ENCODE assay signal across 1 cellular context in the genomic region with DNA sequence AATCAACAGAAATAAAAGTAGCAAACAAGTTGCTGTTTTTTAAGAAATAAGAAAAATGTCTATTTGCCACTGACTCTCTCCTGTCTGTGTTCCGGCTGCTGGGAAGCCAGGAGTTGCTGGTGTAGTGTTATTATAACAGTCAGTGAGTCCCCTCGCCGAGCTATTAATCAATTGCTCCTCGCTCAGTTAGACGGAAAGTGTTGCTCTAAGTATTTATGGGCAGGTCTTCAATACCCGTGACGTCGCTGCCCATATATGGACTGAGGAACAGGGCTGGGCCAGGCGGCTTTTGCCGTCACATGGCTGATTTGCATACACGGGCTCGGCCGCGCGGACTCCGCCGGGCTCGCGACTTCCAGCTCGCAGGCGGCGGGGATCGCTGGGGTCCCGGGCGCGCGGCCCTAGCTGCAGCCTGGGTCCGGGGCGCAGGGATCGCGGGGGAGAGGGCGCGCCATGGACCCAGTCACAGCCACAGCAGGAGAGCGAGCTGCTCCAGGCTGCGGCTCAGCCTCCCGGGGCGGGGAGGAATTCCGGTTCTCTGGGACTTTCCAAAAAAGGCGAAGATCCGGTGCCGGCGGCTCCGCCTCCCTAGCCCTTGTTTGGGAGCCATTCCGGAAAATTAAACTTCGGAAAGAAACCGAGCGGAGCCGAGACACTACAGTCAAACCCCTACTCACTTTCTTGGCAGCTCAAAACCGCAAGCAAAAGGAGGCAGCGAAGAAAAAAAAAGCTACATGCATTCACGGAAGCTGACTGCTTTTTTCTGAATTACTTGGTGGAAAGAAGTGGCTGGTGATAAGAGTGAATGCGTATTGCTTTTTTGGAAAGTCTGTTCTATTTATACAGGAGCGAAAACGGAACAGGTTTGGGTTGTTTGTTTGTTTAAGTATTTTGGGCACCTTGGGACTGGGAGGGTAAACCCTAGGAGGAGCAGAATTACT.
TF ChIP-seq lines count a peak whose summit lies in the region.

A gene (minus strand): TSS at position 188 of the 941 bp plus-strand sequence. CDS start 337 bp downstream, outside the sequence.

TF ChIP-seq in K562, 482 proteins besides CTCF, POLR2A, EP300 and RAD21 (continued from another document and continues in another):
- TF ChIP-seq ZNF79 (CRISPR knock-in tag; IDR thresholded peaks at IDR 0.05; ENCODE audit: low read depth) = no peak
- no peak for TF ChIP-seq ELF4 (CRISPR knock-in tag; IDR thresholded peaks at IDR 0.05)
- TF ChIP-seq CHCHD3 (CRISPR knock-in tag; IDR thresholded peaks at IDR 0.05) = no peak
- TF ChIP-seq, protein P1, sequence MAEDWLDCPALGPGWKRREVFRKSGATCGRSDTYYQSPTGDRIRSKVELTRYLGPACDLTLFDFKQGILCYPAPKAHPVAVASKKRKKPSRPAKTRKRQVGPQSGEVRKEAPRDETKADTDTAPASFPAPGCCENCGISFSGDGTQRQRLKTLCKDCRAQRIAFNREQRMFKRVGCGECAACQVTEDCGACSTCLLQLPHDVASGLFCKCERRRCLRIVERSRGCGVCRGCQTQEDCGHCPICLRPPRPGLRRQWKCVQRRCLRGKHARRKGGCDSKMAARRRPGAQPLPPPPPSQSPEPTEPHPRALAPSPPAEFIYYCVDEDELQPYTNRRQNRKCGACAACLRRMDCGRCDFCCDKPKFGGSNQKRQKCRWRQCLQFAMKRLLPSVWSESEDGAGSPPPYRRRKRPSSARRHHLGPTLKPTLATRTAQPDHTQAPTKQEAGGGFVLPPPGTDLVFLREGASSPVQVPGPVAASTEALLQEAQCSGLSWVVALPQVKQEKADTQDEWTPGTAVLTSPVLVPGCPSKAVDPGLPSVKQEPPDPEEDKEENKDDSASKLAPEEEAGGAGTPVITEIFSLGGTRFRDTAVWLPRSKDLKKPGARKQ (CRISPR knock-in tag; IDR thresholded peaks at IDR 0.05) = no peak
- TF ChIP-seq ELF1 (tag; IDR thresholded peaks at IDR 0.05) = peak; percentile 55; the same call in 1 of the 2 replicates
- TF ChIP-seq ZNF551 (CRISPR knock-in tag; IDR thresholded peaks at IDR 0.05) = no peak
- TF ChIP-seq ZNF263 (CRISPR knock-in tag; IDR thresholded peaks at IDR 0.05; ENCODE audit: borderline replicate concordance) = no peak
- no peak for TF ChIP-seq STAT5A (IDR thresholded peaks at IDR 0.05; ENCODE audit: borderline replicate concordance, low read length)
- TF ChIP-seq EWSR1 (IDR thresholded peaks at IDR 0.05; ENCODE audit: borderline replicate concordance, low read depth, partially characterized antibody) = no peak
- TF ChIP-seq, protein P2, sequence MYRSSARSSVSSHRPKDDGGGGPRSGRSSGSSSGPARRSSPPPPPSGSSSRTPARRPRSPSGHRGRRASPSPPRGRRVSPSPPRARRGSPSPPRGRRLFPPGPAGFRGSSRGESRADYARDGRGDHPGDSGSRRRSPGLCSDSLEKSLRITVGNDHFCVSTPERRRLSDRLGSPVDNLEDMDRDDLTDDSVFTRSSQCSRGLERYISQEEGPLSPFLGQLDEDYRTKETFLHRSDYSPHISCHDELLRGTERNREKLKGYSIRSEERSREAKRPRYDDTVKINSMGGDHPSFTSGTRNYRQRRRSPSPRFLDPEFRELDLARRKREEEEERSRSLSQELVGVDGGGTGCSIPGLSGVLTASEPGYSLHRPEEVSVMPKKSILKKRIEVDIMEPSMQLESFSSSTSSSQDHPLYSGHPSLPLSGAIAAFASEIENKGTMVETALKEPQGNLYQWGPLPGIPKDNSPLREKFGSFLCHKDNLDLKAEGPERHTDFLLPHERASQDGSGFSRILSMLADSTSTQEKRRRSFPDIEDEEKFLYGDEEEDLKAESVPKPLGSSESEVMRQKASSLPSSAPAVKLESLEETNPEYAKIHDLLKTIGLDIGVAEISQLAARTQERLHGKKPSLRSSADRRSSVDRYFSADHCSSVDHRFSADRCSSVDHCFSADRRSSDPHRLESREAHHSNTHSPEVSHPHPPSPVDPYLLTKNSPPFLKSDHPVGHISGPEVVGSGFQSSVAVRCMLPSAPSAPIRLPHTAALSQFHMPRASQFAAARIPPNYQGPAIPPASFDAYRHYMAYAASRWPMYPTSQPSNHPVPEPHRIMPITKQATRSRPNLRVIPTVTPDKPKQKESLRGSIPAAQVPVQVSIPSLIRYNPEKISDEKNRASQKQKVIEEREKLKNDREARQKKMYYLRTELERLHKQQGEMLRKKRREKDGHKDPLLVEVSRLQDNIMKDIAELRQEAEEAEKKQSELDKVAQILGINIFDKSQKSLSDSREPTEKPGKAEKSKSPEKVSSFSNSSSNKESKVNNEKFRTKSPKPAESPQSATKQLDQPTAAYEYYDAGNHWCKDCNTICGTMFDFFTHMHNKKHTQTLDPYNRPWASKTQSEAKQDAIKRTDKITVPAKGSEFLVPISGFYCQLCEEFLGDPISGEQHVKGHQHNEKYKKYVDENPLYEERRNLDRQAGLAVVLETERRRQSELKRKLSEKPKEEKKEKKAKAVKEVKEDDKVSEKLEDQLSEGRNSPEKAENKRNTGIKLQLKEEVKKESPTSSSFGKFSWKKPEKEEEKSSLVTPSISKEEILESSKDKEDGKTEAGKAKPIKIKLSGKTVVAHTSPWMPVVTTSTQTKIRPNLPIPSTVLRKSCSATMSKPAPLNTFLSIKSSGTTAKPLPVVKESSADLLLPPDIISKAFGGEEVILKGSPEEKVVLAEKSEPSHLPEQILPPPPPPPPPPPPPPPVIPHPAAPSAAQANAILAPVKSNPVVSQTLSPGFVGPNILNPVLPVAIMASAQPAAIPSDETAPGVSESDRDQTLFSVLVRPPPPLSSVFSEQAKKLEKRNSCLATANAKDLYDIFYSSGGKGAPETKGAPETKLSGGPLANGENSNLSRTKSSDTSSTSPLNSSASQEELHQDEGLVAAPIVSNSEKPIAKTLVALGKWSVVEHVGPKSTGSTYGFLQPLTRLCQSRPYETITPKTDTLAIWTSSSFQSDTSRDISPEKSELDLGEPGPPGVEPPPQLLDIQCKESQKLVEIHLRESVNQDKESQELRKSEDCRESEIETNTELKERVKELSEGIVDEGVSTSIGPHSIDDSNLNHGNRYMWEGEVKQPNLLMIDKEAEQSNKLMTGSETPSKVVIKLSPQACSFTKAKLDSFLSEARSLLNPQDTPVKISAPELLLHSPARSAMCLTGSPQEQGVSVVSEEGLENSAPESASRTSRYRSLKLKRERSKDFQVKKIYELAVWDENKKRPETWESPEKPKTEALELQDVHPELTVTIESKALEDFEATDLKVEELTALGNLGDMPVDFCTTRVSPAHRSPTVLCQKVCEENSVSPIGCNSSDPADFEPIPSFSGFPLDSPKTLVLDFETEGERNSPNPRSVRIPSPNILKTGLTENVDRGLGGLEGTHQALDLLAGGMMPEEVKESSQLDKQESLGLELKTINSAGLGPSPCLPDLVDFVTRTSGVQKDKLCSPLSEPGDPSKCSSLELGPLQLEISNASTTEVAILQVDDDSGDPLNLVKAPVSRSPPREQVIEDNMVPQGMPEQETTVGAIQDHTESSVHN (IDR thresholded peaks at IDR 0.05; ENCODE audit: borderline replicate concordance in 1 of 2, low read depth in 1 of 2) = no peak
- TF ChIP-seq PHTF2 (CRISPR knock-in tag; IDR thresholded peaks at IDR 0.05) = no peak
- no peak for TF ChIP-seq HMG20B (CRISPR knock-in tag; IDR thresholded peaks at IDR 0.05)
- no peak for TF ChIP-seq SAP30 (IDR thresholded peaks at IDR 0.05; ENCODE audit: borderline replicate concordance, insufficient read depth, low read depth, low read length, poor library complexity, severe bottlenecking)
- no peak for TF ChIP-seq BMI1 (IDR thresholded peaks at IDR 0.05; ENCODE audit: low read length)
- TF ChIP-seq SMARCB1 (IDR thresholded peaks at IDR 0.05; ENCODE audit: insufficient read length, low read depth) = no peak
- 0 out of 2 replicates have a peak, but pooled peaks have one; percentile 10 for TF ChIP-seq CTBP1 (IDR thresholded peaks at IDR 0.05; ENCODE audit: borderline replicate concordance)
- TF ChIP-seq, protein P3, sequence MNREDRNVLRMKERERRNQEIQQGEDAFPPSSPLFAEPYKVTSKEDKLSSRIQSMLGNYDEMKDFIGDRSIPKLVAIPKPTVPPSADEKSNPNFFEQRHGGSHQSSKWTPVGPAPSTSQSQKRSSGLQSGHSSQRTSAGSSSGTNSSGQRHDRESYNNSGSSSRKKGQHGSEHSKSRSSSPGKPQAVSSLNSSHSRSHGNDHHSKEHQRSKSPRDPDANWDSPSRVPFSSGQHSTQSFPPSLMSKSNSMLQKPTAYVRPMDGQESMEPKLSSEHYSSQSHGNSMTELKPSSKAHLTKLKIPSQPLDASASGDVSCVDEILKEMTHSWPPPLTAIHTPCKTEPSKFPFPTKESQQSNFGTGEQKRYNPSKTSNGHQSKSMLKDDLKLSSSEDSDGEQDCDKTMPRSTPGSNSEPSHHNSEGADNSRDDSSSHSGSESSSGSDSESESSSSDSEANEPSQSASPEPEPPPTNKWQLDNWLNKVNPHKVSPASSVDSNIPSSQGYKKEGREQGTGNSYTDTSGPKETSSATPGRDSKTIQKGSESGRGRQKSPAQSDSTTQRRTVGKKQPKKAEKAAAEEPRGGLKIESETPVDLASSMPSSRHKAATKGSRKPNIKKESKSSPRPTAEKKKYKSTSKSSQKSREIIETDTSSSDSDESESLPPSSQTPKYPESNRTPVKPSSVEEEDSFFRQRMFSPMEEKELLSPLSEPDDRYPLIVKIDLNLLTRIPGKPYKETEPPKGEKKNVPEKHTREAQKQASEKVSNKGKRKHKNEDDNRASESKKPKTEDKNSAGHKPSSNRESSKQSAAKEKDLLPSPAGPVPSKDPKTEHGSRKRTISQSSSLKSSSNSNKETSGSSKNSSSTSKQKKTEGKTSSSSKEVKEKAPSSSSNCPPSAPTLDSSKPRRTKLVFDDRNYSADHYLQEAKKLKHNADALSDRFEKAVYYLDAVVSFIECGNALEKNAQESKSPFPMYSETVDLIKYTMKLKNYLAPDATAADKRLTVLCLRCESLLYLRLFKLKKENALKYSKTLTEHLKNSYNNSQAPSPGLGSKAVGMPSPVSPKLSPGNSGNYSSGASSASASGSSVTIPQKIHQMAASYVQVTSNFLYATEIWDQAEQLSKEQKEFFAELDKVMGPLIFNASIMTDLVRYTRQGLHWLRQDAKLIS (CRISPR knock-in tag; IDR thresholded peaks at IDR 0.05) = no peak
- TF ChIP-seq, protein P4, sequence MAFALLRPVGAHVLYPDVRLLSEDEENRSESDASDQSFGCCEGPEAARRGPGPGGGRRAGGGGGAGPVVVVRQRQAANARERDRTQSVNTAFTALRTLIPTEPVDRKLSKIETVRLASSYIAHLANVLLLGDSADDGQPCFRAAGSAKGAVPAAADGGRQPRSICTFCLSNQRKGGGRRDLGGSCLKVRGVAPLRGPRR (CRISPR knock-in tag; IDR thresholded peaks at IDR 0.05) = no peak
- no peak for TF ChIP-seq NONO (IDR thresholded peaks at IDR 0.05; ENCODE audit: low read depth in 2 of 2, low read length in 1 of 2)
- TF ChIP-seq, protein P5, sequence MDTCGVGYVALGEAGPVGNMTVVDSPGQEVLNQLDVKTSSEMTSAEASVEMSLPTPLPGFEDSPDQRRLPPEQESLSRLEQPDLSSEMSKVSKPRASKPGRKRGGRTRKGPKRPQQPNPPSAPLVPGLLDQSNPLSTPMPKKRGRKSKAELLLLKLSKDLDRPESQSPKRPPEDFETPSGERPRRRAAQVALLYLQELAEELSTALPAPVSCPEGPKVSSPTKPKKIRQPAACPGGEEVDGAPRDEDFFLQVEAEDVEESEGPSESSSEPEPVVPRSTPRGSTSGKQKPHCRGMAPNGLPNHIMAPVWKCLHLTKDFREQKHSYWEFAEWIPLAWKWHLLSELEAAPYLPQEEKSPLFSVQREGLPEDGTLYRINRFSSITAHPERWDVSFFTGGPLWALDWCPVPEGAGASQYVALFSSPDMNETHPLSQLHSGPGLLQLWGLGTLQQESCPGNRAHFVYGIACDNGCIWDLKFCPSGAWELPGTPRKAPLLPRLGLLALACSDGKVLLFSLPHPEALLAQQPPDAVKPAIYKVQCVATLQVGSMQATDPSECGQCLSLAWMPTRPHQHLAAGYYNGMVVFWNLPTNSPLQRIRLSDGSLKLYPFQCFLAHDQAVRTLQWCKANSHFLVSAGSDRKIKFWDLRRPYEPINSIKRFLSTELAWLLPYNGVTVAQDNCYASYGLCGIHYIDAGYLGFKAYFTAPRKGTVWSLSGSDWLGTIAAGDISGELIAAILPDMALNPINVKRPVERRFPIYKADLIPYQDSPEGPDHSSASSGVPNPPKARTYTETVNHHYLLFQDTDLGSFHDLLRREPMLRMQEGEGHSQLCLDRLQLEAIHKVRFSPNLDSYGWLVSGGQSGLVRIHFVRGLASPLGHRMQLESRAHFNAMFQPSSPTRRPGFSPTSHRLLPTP (IDR thresholded peaks at IDR 0.05; ENCODE audit: borderline replicate concordance, extremely low read depth, insufficient read length) = no peak
- TF ChIP-seq ZNF77 (CRISPR knock-in tag; IDR thresholded peaks at IDR 0.05) = no peak
- TF ChIP-seq, protein P6, sequence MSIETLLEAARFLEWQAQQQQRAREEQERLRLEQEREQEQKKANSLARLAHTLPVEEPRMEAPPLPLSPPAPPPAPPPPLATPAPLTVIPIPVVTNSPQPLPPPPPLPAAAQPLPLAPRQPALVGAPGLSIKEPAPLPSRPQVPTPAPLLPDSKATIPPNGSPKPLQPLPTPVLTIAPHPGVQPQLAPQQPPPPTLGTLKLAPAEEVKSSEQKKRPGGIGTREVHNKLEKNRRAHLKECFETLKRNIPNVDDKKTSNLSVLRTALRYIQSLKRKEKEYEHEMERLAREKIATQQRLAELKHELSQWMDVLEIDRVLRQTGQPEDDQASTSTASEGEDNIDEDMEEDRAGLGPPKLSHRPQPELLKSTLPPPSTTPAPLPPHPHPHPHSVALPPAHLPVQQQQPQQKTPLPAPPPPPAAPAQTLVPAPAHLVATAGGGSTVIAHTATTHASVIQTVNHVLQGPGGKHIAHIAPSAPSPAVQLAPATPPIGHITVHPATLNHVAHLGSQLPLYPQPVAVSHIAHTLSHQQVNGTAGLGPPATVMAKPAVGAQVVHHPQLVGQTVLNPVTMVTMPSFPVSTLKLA (conservative IDR thresholded peaks at IDR 0.05) = peak; percentile 80 to 93
- no peak for TF ChIP-seq BCOR (IDR thresholded peaks at IDR 0.05)
- no peak; the same call in 1 of the 2 replicates for TF ChIP-seq CBX1 (IDR thresholded peaks at IDR 0.05; ENCODE audit: low read depth)
- TF ChIP-seq ZBTB8A (IDR thresholded peaks at IDR 0.05; ENCODE audit: partially characterized antibody) = no peak
- TF ChIP-seq KLF10 (CRISPR knock-in tag; IDR thresholded peaks at IDR 0.05) = no peak
- TF ChIP-seq TAL1 (IDR thresholded peaks at IDR 0.05) = no peak
- TF ChIP-seq, protein P7, sequence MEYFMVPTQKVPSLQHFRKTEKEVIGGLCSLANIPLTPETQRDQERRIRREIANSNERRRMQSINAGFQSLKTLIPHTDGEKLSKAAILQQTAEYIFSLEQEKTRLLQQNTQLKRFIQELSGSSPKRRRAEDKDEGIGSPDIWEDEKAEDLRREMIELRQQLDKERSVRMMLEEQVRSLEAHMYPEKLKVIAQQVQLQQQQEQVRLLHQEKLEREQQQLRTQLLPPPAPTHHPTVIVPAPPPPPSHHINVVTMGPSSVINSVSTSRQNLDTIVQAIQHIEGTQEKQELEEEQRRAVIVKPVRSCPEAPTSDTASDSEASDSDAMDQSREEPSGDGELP (CRISPR knock-in tag; IDR thresholded peaks at IDR 0.05; ENCODE audit: borderline replicate concordance) = no peak; the same call in 1 of the 2 replicates
- no peak for TF ChIP-seq JUN (IDR thresholded peaks at IDR 0.05; ENCODE audit: borderline replicate concordance, low read depth, low read length)
- no peak for TF ChIP-seq JUN (CRISPR knock-in tag; IDR thresholded peaks at IDR 0.05; ENCODE audit: borderline replicate concordance)
- TF ChIP-seq NFIX (CRISPR knock-in tag; IDR thresholded peaks at IDR 0.05; ENCODE audit: low read depth) = no peak
- TF ChIP-seq TRIM28 (IDR thresholded peaks at IDR 0.05) = 0 out of 2 replicates have a peak, but pooled peaks have one; percentile 56
- TF ChIP-seq ESRRB (CRISPR knock-in tag; IDR thresholded peaks at IDR 0.05; ENCODE audit: borderline replicate concordance) = no peak
- TF ChIP-seq ZSCAN32 (CRISPR knock-in tag; IDR thresholded peaks at IDR 0.05) = no peak
- no peak for TF ChIP-seq ZZZ3 (IDR thresholded peaks at IDR 0.05)
- no peak for TF ChIP-seq MTA2 (IDR thresholded peaks at IDR 0.05; ENCODE audit: low read depth)
- no peak for TF ChIP-seq YBX1 (IDR thresholded peaks at IDR 0.05)
- no peak for TF ChIP-seq ZNF695 (CRISPR knock-in tag; IDR thresholded peaks at IDR 0.05)
